ENCODE assay signal across 11 cellular contexts in the genomic region with DNA sequence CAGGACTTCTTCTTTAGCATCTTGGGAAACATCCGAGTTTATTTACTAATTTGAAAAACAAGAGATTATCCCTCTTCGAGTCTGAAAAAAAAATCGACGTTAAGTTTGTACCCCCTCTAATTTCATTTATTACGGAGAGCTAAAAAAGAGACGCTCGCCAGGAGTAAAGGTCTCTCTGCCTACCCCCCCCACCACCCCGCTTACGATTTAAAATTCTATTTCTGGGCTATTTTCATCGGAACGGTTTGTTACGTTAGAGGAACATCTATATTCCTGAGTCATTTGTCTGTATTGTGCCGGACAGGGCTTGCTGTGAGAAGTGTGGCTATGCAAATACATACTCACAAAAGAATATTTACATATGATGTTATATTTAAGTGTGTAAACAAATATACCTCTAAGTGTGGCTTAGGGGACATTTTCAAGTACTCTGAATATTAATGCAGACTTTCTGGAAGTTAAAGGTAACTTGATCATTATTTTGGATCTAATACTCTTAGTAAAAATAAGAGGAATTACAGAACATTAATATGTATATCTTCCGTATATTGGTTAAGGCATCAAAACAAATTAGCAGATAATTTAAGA. TPM values are rescaled to one million over a fixed set of nuclear protein-coding genes. Genes with fewer than 3 reads are reported as not detected.
A peak's percentile ranks its signal among the peaks of the same experiment; 100 is the strongest.
DNase-seq lines count a peak whose midpoint lies in the region; TF ChIP-seq lines count a peak whose summit lies in the region.
"Had no signal": no experiment of that assay in that cellular context is flagged by ENCODE, and none has a peak within 500 bp of the region (broad histone marks: within the 10 kb centered on the region; RNA-seq: fewer than 3 reads in every experiment).

No MANE protein-coding gene starts in this region.

- TF ChIP-seq CTCF in brain (conservative IDR thresholded peaks at IDR 0.05), result no peak

- peaks cover 26% of the 10 kb centered on the region for H3K9me3 Mint-ChIP-seq in activated CD4-positive, alpha-beta T cell treated with anti-CD3 and anti-CD28 coated beads, Interleukin-2, amount 10 ng/mL, durations not matched to agents 24 days and 14 days
- peaks cover 1 to 11% (median 6%) of the 10 kb centered on the region in 5 experiments for H3K9me3 Mint-ChIP-seq in brain

- H3K27me3 ChIP-seq in MG63, result no peaks in the 10 kb centered on the region

- peaks cover 26% of the 10 kb centered on the region for H3K36me3 Mint-ChIP-seq in activated CD4-positive, alpha-beta T cell treated with anti-CD3 and anti-CD28 coated beads, Interleukin-2, amount 10 ng/mL, durations not matched to agents 24 days and 14 days (ENCODE audit: low read depth)
- H3K36me3 Mint-ChIP-seq in brain, result peaks cover 3% of the 10 kb centered on the region

- H3K36me3 ChIP-seq in MG63, result peaks cover 2% of the 10 kb centered on the region; the same call in 1 of the 2 replicates

- H3K4me3 ChIP-seq in MG63 (peak overlapping the region; percentile 69), skeletal muscle cell (ENCODE audit: low read depth, low read length) (peak overlapping the region; percentile 74)

- no peaks in the 10 kb centered on the region; the same call in 1 of the 2 replicates for H3K9me3 ChIP-seq in MG63

- peaks cover 60% of the 10 kb centered on the region for H3K27me3 Mint-ChIP-seq in activated CD4-positive, alpha-beta T cell treated with anti-CD3 and anti-CD28 coated beads, Interleukin-2, amount 10 ng/mL, durations not matched to agents 24 days and 14 days
- peaks cover 82% of the 10 kb centered on the region for H3K27me3 Mint-ChIP-seq in brain

- H3K27ac Mint-ChIP-seq in activated CD4-positive, alpha-beta T cell treated with anti-CD3 and anti-CD28 coated beads, Interleukin-2, amount 10 ng/mL, durations not matched to agents 24 days and 14 days, result peak overlapping the region; percentile 68
- peak overlapping the region in 2 of 5 experiments; percentile 8 to 71 for H3K27ac Mint-ChIP-seq in brain

- intact Hi-C loops in activated CD4-positive, alpha-beta T cell treated with anti-CD3 and anti-CD28 coated beads, Interleukin-2, amount 10 ng/mL, durations not matched to agents 24 days and 14 days (cut with micrococcal nuclease), result loop anchor here (5.0 to 10.0 kb wide), 2 partner anchors 60 to 1657 kb away; no protein-coding TSS in a partner anchor

- H3K4me3 Mint-ChIP-seq in activated CD4-positive, alpha-beta T cell treated with anti-CD3 and anti-CD28 coated beads, Interleukin-2, amount 10 ng/mL, durations not matched to agents 24 days and 14 days, result peak overlapping the region; percentile 86
- peak overlapping the region; percentile 71 to 93 (median 82) for H3K4me3 Mint-ChIP-seq in brain

- DNase-seq in activated CD4-positive, alpha-beta T cell treated with anti-CD3 and anti-CD28 coated beads, Interleukin-2, amount 10 ng/mL, durations not matched to agents 24 days and 14 days, result no peak
- no peak for DNase-seq in activated CD4-positive, alpha-beta T cell treated with anti-CD3 and anti-CD28 coated beads for 48 hours
- DNase-seq in MG63 (no peak), skeletal muscle cell (ENCODE audit: low read depth) (no peak), NCI-H2171 treated with DMSO at 0.1 percent for 48 hours (lab: John Stamatoyannopoulos, UW) (no peak), HuH-7 (ENCODE audit: low spot score) (no peak), A172 (ENCODE audit: low spot score) (no peak)
- DNase-seq: aorta, NCI-H1436, T1000 had no signal

- peaks cover 56% of the 10 kb centered on the region for H3K4me1 Mint-ChIP-seq in activated CD4-positive, alpha-beta T cell treated with anti-CD3 and anti-CD28 coated beads, Interleukin-2, amount 10 ng/mL, durations not matched to agents 24 days and 14 days
- H3K4me1 Mint-ChIP-seq in brain, result peaks cover 66% of the 10 kb centered on the region

RNA-seq across cellular contexts. Expression of a gene that starts 1.4 kb away (rescaled TPM):
- not detected in 2 replicates for total RNA-seq in activated CD4-positive, alpha-beta T cell treated with anti-CD3 and anti-CD28 coated beads, Interleukin-2, amount 10 ng/mL, durations not matched to agents 24 days and 14 days
- total RNA-seq in MG63 (2014; rRNA removed; shearing (Covaris generic); ENCODE audit: low replicate concordance), result 3.3 and 10.9 TPM in 2 replicates
- polyA plus RNA-seq in brain (ENCODE audit: insufficient read depth, low read depth, low replicate concordance), result 4.9 TPM
- total RNA-seq in A172 (2014; rRNA removed; shearing (Covaris generic)), result 9.0 and 13.6 TPM in 2 replicates

RNA-seq across cellular contexts. Expression of a gene that starts 2.3 kb away (rescaled TPM):
- 41.7 and 44.6 TPM in 2 replicates for total RNA-seq in activated CD4-positive, alpha-beta T cell treated with anti-CD3 and anti-CD28 coated beads, Interleukin-2, amount 10 ng/mL, durations not matched to agents 24 days and 14 days
- total RNA-seq in MG63 (2014; rRNA removed; shearing (Covaris generic); ENCODE audit: low replicate concordance), result 20.8 and 42.6 TPM in 2 replicates
- polyA plus RNA-seq in brain (ENCODE audit: insufficient read depth, low read depth, low replicate concordance), result 26.7 TPM
- 93.0 and 108 TPM in 2 replicates for total RNA-seq in A172 (2014; rRNA removed; shearing (Covaris generic))
